ENCODE assay signal across 10 cellular contexts in the genomic region with DNA sequence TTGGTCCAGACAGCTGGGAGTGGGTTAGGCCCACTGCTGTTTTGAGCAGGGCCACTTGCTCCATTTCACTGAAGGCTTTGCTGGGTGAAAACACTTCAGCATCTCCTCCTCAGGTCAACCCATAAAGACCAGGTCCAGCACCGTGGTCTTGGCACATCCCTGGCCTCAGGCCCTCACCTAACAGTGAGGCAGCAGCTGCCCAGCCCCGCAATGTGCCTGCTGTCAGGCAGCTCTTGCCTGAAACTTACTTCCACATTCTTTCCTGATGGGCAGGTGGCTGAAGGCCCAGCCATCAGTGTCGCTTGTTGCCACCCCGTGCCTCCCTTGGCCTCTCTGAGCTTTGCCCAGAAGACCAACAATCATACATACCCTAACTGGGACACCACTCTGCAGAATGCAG. TPM values are rescaled to one million over a fixed set of nuclear protein-coding genes. Genes with fewer than 3 reads are reported as not detected.
DNase-seq lines count a peak whose midpoint lies in the region; ATAC-seq and TF ChIP-seq lines count a peak whose summit lies in the region.
"Had no signal": no experiment of that assay in that cellular context is flagged by ENCODE, and none has a peak within 500 bp of the region (broad histone marks: within the 10 kb centered on the region; RNA-seq: fewer than 3 reads in every experiment).

No MANE protein-coding gene starts in this region.

- H3K9me3 ChIP-seq in right cardiac atrium (ENCODE audit: control insufficient read depth, low read length) (no peaks in the 10 kb centered on the region), upper lobe of right lung (no peaks in the 10 kb centered on the region)

- peaks cover 63% of the 10 kb centered on the region for H3K36me3 ChIP-seq in upper lobe of right lung

- no peak overlapping the region for H3K4me3 Mint-ChIP-seq in activated CD8-positive, alpha-beta T cell treated with anti-CD3 and anti-CD28 coated beads for 36 hours

- 58% methylated on average over 4 of the region's 4 CpGs for WGBS in right cardiac atrium

- DNase-seq in Right ventricle myocardium superior (no peak), right cardiac atrium (no peak), left ventricle myocardium superior (no peak), upper lobe of right lung (no peak), NCI-H2029 (lab: John Stamatoyannopoulos, UW) (no peak)
- DNase-seq in activated CD8-positive, alpha-beta T cell treated with anti-CD3 and anti-CD28 coated beads for 36 hours = no peak
- DNase-seq: activated CD4-positive, CD25-positive, alpha-beta regulatory T cell treated with anti-CD3 and anti-CD28 coated beads, Interleukin-2, amount 50 U/mL, for 72 hours; midbrain had no signal

- H3K27ac ChIP-seq in right cardiac atrium (ENCODE audit: low read length) = no peak overlapping the region
- no peak overlapping the region for H3K27ac ChIP-seq in upper lobe of right lung

- H3K27me3 Mint-ChIP-seq in activated CD8-positive, alpha-beta T cell treated with anti-CD3 and anti-CD28 coated beads for 36 hours = peaks cover 4% of the 10 kb centered on the region

- H3K4me3 ChIP-seq in right cardiac atrium (ENCODE audit: low read length) (no peak overlapping the region), upper lobe of right lung (no peak overlapping the region)

- peak; percentile 0 for ATAC-seq in Right ventricle myocardium superior (ENCODE audit: poor library complexity)
- no peak for ATAC-seq in right cardiac atrium
- ATAC-seq in activated CD8-positive, alpha-beta T cell treated with anti-CD3 and anti-CD28 coated beads for 36 hours = peak; percentile 4
- peak; percentile 2 for ATAC-seq in left ventricle myocardium superior
- ATAC-seq in upper lobe of right lung = peak; percentile 2
- no peak for ATAC-seq in GM19328 (IDR thresholded peaks at IDR 0.05; ENCODE audit: unreplicated experiment)
- ATAC-seq in HG02571 (IDR thresholded peaks at IDR 0.05; ENCODE audit: unreplicated experiment) = no peak

- CTCF ChIA-PET in activated CD8-positive, alpha-beta T cell treated with anti-CD3 and anti-CD28 coated beads for 36 hours (lab: Charles Lee) = interaction anchor here (0.9 to 3.3 kb wide), 5 partner anchors 13 to 539 kb away, joined by 3 to 12 read pairs (median 4); partner anchors contain the start of gene ARPC3

- intact Hi-C loops in Right ventricle myocardium superior (cut with DNase I) = no loop called here
- intact Hi-C loops in right cardiac atrium (cut with DNase I) = no loop called here
- intact Hi-C loops in activated CD8-positive, alpha-beta T cell treated with anti-CD3 and anti-CD28 coated beads for 36 hours (cut with micrococcal nuclease) = no loop called here
- intact Hi-C loops in left ventricle myocardium superior (cut with micrococcal nuclease) = no loop called here
- intact Hi-C loops in upper lobe of right lung (cut with DNase I) = no loop called here

- peak overlapping the region; percentile 64 for H3K27ac Mint-ChIP-seq in activated CD8-positive, alpha-beta T cell treated with anti-CD3 and anti-CD28 coated beads for 36 hours

- no peaks in the 10 kb centered on the region for H3K27me3 ChIP-seq in right cardiac atrium (ENCODE audit: control insufficient read depth, insufficient read depth)
- H3K27me3 ChIP-seq in upper lobe of right lung = no peaks in the 10 kb centered on the region

- H3K4me1 Mint-ChIP-seq in activated CD8-positive, alpha-beta T cell treated with anti-CD3 and anti-CD28 coated beads for 36 hours (ENCODE audit: low read depth) = peaks cover 36% of the 10 kb centered on the region

- peaks cover 38% of the 10 kb centered on the region for H3K36me3 Mint-ChIP-seq in activated CD8-positive, alpha-beta T cell treated with anti-CD3 and anti-CD28 coated beads for 36 hours (ENCODE audit: low read depth)

- H3K4me1 ChIP-seq in right cardiac atrium (ENCODE audit: control insufficient read depth, insufficient read depth, low read length) (no peaks in the 10 kb centered on the region), upper lobe of right lung (no peaks in the 10 kb centered on the region)

- no peaks in the 10 kb centered on the region for H3K9me3 Mint-ChIP-seq in activated CD8-positive, alpha-beta T cell treated with anti-CD3 and anti-CD28 coated beads for 36 hours

- POLR2A ChIA-PET in activated CD8-positive, alpha-beta T cell treated with anti-CD3 and anti-CD28 coated beads for 36 hours (lab: Charles Lee) = interaction anchor here (0.8 to 2.5 kb wide), 9 partner anchors 8 to 110 kb away, joined by 3 to 9 read pairs (median 4); no protein-coding TSS in a partner anchor

- TF ChIP-seq CTCF in activated CD8-positive, alpha-beta T cell treated with anti-CD3 and anti-CD28 coated beads for 36 hours (IDR thresholded peaks at IDR 0.05) = no peak
- no peak for TF ChIP-seq CTCF in upper lobe of right lung (IDR thresholded peaks at IDR 0.05)

RNA-seq across cellular contexts. Expression of gene ANAPC7, which starts 54.4 kb away (rescaled TPM):
- total RNA-seq in Right ventricle myocardium superior (32.6 TPM), right cardiac atrium (10 to 100 TPM; 30.7 to 34.5 (median 33.1) TPM), left ventricle myocardium superior (31.8 TPM), upper lobe of right lung (45.1 TPM)
- 31.3 TPM for polyA plus RNA-seq in right cardiac atrium
- 10 to 100 TPM; 44.9 to 52.9 TPM for total RNA-seq in activated CD8-positive, alpha-beta T cell treated with anti-CD3 and anti-CD28 coated beads for 36 hours

Comparison
In these comparisons a context has a peak if more than half of its experiments do, and no peak if none do; other contexts are left out.
1. ATAC-seq: peak in Right ventricle myocardium superior (single experiment), activated CD8-positive, alpha-beta T cell treated with anti-CD3 and anti-CD28 coated beads for 36 hours (single experiment), left ventricle myocardium superior (single experiment) and upper lobe of right lung (single experiment); none in right cardiac atrium (0 of 2), GM19328 (single experiment) and HG02571 (single experiment).